ENCODE assay signal across 9 cellular contexts in genomic region chr6:12483712-12484111, GRCh38.
DNase-seq lines count a peak whose midpoint lies in the region; ATAC-seq, FAIRE-seq and TF ChIP-seq lines count a peak whose summit lies in the region.
"Had no signal": no experiment of that assay in that cellular context is flagged by ENCODE, and none has a peak within 500 bp of the region (broad histone marks: within the 10 kb centered on the region; RNA-seq: fewer than 3 reads in every experiment).

No MANE protein-coding gene starts in this region.

- H3K4me3 Mint-ChIP-seq in activated T-cell treated with anti-CD3 and anti-CD28 coated beads, Interleukin-2, amount 50 U/mL, for 72 hours = peak overlapping the region; percentile 29 to 50

- H3K9me3 Mint-ChIP-seq in activated T-cell treated with anti-CD3 and anti-CD28 coated beads, Interleukin-2, amount 50 U/mL, for 72 hours = no peaks in the 10 kb centered on the region

- H3K27me3 ChIP-seq in lower lobe of right lung (ENCODE audit: low read depth) = no peaks in the 10 kb centered on the region

- H3K9me3 ChIP-seq in lower lobe of right lung = no peaks in the 10 kb centered on the region
- H3K9me3 ChIP-seq in kidney (ENCODE audit: control insufficient read depth in 1 of 2, low read length in 2 of 2) = no peaks in the 10 kb centered on the region

- H3K4me3 ChIP-seq in lower lobe of right lung = no peak overlapping the region
- no peak overlapping the region for H3K4me3 ChIP-seq in kidney (ENCODE audit: low read length in 2 of 2)

- FAIRE-seq in kidney (lab: Jason Lieb, UNC) = no peak

- intact Hi-C loops in lower lobe of right lung (cut with DNase I) = no loop called here
- intact Hi-C loops in kidney (cut with DNase I) = no loop called here

- no peak for TF ChIP-seq CTCF in lower lobe of right lung (IDR thresholded peaks at IDR 0.05)
- TF ChIP-seq CTCF in kidney (IDR thresholded peaks at IDR 0.05; ENCODE audit: borderline replicate concordance, extremely low read depth, insufficient read depth) = no peak

- peaks cover 18% of the 10 kb centered on the region for H3K4me1 Mint-ChIP-seq in activated T-cell treated with anti-CD3 and anti-CD28 coated beads, Interleukin-2, amount 50 U/mL, for 72 hours (ENCODE audit: low read depth)

- no peak overlapping the region for H3K27ac Mint-ChIP-seq in activated T-cell treated with anti-CD3 and anti-CD28 coated beads, Interleukin-2, amount 50 U/mL, for 72 hours

- DNase-seq in activated T-cell treated with anti-CD3 and anti-CD28 coated beads, Interleukin-2, amount 50 U/mL, for 72 hours = peak; percentile 6 to 8
- no peak for DNase-seq in activated T-cell treated with anti-CD3 and anti-CD28 coated beads, Interleukin-2, amount 50 U/mL, for 1 hour
- DNase-seq in SKM-1 (lab: John Stamatoyannopoulos, UW; ENCODE audit: unreplicated experiment) (peak; percentile 37), lower lobe of right lung (no peak), NCI-H345 (lab: John Stamatoyannopoulos, UW) (no peak), DMS153 (lab: John Stamatoyannopoulos, UW) (no peak), kidney (no peak)
- DNase-seq: DND-41 had no signal

- no peak overlapping the region for H3K27ac ChIP-seq in lower lobe of right lung
- no peak overlapping the region for H3K27ac ChIP-seq in kidney (ENCODE audit: low read depth in 2 of 2, low read length in 2 of 2)

- H3K36me3 ChIP-seq in lower lobe of right lung (no peaks in the 10 kb centered on the region), kidney (ENCODE audit: control insufficient read depth in 1 of 2, insufficient read depth in 2 of 2, low read length in 2 of 2) (no peaks in the 10 kb centered on the region)

- peaks cover 20% of the 10 kb centered on the region for H3K27me3 Mint-ChIP-seq in activated T-cell treated with anti-CD3 and anti-CD28 coated beads, Interleukin-2, amount 50 U/mL, for 72 hours (ENCODE audit: low read depth)

- H3K4me1 ChIP-seq in lower lobe of right lung (peaks cover 8% of the 10 kb centered on the region), kidney (ENCODE audit: control insufficient read depth in 1 of 2, insufficient read depth in 1 of 2, low read depth in 1 of 2, low read length in 2 of 2) (no peaks in the 10 kb centered on the region)

- no peak overlapping the region for H3K9ac ChIP-seq in kidney (ENCODE audit: low read length in 2 of 2)

- ATAC-seq in activated T-cell treated with anti-CD3 and anti-CD28 coated beads, Interleukin-2, amount 50 U/mL, for 72 hours (replicated peaks in 1 of 2) = peak; percentile 51 to 68
- ATAC-seq in HG02938 (IDR thresholded peaks at IDR 0.05; ENCODE audit: unreplicated experiment) = peak; percentile 82
- peak; percentile 45 to 95 for ATAC-seq in lower lobe of right lung

- H3K36me3 Mint-ChIP-seq in activated T-cell treated with anti-CD3 and anti-CD28 coated beads, Interleukin-2, amount 50 U/mL, for 72 hours (ENCODE audit: insufficient read depth in 2 of 2) = no peaks in the 10 kb centered on the region

Comparison
In these comparisons a context has a peak if more than half of its experiments do, and no peak if none do; other contexts are left out.
1. DNase-seq: peak in activated T-cell treated with anti-CD3 and anti-CD28 coated beads, Interleukin-2, amount 50 U/mL, for 72 hours (2 of 2) and SKM-1 (single experiment); none in activated T-cell treated with anti-CD3 and anti-CD28 coated beads, Interleukin-2, amount 50 U/mL, for 1 hour (single experiment), lower lobe of right lung (single experiment), NCI-H345 (single experiment), DMS153 (single experiment) and kidney (single experiment).
2. Peak in every context shown above with its lines, with median percentiles within 50 percentile points of each other: ATAC-seq.